In genomic region chr19:41261474-41262190, GRCh38 we compare ENCODE assay signal across 1 cellular context.
A peak's percentile ranks its signal among the peaks of the same experiment; 100 is the strongest.
TF ChIP-seq lines count a peak whose summit lies in the region.

No MANE protein-coding gene starts in this region.

TF ChIP-seq in HepG2, 621 proteins besides CTCF, POLR2A, EP300 and RAD21:
- TF ChIP-seq, protein P1, sequence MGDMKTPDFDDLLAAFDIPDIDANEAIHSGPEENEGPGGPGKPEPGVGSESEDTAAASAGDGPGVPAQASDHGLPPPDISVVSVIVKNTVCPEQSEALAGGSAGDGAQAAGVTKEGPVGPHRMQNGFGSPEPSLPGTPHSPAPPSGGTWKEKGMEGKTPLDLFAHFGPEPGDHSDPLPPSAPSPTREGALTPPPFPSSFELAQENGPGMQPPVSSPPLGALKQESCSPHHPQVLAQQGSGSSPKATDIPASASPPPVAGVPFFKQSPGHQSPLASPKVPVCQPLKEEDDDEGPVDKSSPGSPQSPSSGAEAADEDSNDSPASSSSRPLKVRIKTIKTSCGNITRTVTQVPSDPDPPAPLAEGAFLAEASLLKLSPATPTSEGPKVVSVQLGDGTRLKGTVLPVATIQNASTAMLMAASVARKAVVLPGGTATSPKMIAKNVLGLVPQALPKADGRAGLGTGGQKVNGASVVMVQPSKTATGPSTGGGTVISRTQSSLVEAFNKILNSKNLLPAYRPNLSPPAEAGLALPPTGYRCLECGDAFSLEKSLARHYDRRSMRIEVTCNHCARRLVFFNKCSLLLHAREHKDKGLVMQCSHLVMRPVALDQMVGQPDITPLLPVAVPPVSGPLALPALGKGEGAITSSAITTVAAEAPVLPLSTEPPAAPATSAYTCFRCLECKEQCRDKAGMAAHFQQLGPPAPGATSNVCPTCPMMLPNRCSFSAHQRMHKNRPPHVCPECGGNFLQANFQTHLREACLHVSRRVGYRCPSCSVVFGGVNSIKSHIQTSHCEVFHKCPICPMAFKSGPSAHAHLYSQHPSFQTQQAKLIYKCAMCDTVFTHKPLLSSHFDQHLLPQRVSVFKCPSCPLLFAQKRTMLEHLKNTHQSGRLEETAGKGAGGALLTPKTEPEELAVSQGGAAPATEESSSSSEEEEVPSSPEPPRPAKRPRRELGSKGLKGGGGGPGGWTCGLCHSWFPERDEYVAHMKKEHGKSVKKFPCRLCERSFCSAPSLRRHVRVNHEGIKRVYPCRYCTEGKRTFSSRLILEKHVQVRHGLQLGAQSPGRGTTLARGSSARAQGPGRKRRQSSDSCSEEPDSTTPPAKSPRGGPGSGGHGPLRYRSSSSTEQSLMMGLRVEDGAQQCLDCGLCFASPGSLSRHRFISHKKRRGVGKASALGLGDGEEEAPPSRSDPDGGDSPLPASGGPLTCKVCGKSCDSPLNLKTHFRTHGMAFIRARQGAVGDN (CRISPR knock-in tag; IDR thresholded peaks at IDR 0.05): no peak
- TF ChIP-seq HDAC6 (IDR thresholded peaks at IDR 0.05; ENCODE audit: low read depth, low read length) (no peak), ZFP36L1 (CRISPR knock-in tag; IDR thresholded peaks at IDR 0.05) (no peak), HOXA3 (CRISPR knock-in tag; IDR thresholded peaks at IDR 0.05) (no peak), NCOR1 (IDR thresholded peaks at IDR 0.05; ENCODE audit: borderline replicate concordance, low read length) (no peak), BATF2 (CRISPR knock-in tag; IDR thresholded peaks at IDR 0.05) (0 out of 2 replicates have a peak, but pooled peaks have one; percentile 26), AHDC1 (CRISPR knock-in tag; IDR thresholded peaks at IDR 0.05; ENCODE audit: borderline replicate concordance) (0 out of 2 replicates have a peak, but pooled peaks have one; percentile 6), UBTF (CRISPR knock-in tag; IDR thresholded peaks at IDR 0.05) (no peak), GRHL1 (CRISPR knock-in tag; conservative IDR thresholded peaks at IDR 0.05) (no peak), CBFB (CRISPR knock-in tag; IDR thresholded peaks at IDR 0.05) (no peak), ZFP90 (CRISPR knock-in tag; IDR thresholded peaks at IDR 0.05; ENCODE audit: borderline replicate concordance) (no peak), ZNF33A (CRISPR knock-in tag; IDR thresholded peaks at IDR 0.05; ENCODE audit: borderline replicate concordance) (0 out of 2 replicates have a peak, but pooled peaks have one; percentile 40), ZNF343 (CRISPR knock-in tag; IDR thresholded peaks at IDR 0.05) (0 out of 2 replicates have a peak, but pooled peaks have one; percentile 2), PAX8 (CRISPR knock-in tag; IDR thresholded peaks at IDR 0.05; ENCODE audit: borderline replicate concordance) (no peak), JUN (CRISPR knock-in tag; IDR thresholded peaks at IDR 0.05) (no peak), REXO4 (CRISPR knock-in tag; IDR thresholded peaks at IDR 0.05; ENCODE audit: borderline replicate concordance) (no peak), ARID2 (CRISPR knock-in tag; IDR thresholded peaks at IDR 0.05; ENCODE audit: borderline replicate concordance) (no peak), MTF1 (CRISPR knock-in tag; IDR thresholded peaks at IDR 0.05) (no peak), HOXA9 (CRISPR knock-in tag; IDR thresholded peaks at IDR 0.05; ENCODE audit: borderline replicate concordance) (0 out of 2 replicates have a peak, but pooled peaks have one; percentile 39), RBM39 (IDR thresholded peaks at IDR 0.05; ENCODE audit: low read depth, low read length, poor library complexity, severe bottlenecking) (no peak), ZNF619 (CRISPR knock-in tag; IDR thresholded peaks at IDR 0.05) (no peak), ZSCAN29 (CRISPR knock-in tag; conservative IDR thresholded peaks at IDR 0.05) (0 out of 2 replicates have a peak, but pooled peaks have one; percentile 0), ZMYM4 (CRISPR knock-in tag; IDR thresholded peaks at IDR 0.05) (no peak), ZC3H13 (CRISPR knock-in tag; IDR thresholded peaks at IDR 0.05) (0 out of 2 replicates have a peak, but pooled peaks have one; percentile 57), ZNF879 (CRISPR knock-in tag; IDR thresholded peaks at IDR 0.05) (no peak)
